8 cellular contexts compared by ENCODE assay signal in the genomic region with DNA sequence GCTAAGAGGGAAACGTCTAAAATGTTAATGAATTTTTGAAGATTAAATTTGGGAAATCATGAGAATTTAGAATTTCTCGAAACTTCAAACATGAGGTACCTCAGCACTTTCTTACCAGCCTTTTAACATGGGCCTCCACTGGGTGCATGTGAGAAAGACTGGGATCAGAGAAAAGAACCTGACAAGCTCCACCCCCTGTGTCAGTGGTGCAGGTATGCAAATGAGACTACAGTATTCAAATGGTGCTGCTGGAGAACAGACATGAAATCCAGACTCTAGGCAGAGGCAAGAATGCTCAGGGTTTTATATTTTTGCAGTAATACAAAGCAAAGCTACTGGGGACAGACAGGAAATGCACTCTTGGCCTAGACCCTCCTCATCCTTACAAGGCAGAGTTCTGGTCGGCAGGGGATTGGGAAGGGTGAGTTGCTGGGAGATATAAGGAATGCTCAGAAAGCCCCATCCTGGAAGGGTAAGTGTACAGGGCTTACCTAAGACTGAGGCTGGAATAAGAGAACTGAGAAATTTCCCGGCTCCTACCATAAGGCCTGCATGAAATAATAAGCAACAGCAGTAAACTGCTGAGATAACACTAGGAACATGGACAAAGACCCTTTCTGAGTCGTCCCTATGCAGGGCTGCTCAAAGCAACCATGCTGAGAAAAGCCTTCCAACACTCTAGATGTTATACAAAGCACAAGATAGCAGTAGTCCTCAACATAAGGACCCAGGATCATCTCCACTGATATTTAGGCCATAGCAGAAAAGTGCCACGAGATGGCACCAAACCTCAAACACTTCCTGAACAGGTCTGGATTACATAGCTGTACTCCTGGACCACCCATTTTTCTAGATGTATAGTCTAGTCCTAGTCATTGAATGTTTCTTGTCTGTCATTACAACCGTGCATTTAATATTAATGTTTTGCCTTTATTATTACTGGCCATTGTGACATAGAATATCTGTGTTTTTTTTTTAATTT.
DNase-seq lines count a peak whose midpoint lies in the region; ATAC-seq and TF ChIP-seq lines count a peak whose summit lies in the region.

No MANE protein-coding gene starts in this region.

- TF ChIP-seq CTCF in psoas muscle (IDR thresholded peaks at IDR 0.05) = peak; percentile 54

- no peaks in the 10 kb centered on the region for H3K9me3 ChIP-seq in psoas muscle

- H3K27me3 ChIP-seq in psoas muscle (ENCODE audit: insufficient read depth in 3 of 3, low read length in 2 of 3) = no peaks in the 10 kb centered on the region

- ATAC-seq in GM19025 (IDR thresholded peaks at IDR 0.05; ENCODE audit: low read depth, unreplicated experiment) = peak; percentile 97
- peak; percentile 99 for ATAC-seq in HG03060 (IDR thresholded peaks at IDR 0.05; ENCODE audit: low read depth, unreplicated experiment)
- ATAC-seq in psoas muscle = peak in 3 of 4 donors; percentile 46 to 67 (median 51)

- H3K4me3 ChIP-seq in psoas muscle = no peak overlapping the region

- intact Hi-C loops in psoas muscle (cut with DNase I) = loop anchor here in 1 of 2 donors (5.0 kb wide), 1 partner anchor 297 kb away; a partner anchor contains a TSS

- 55 to 57% (median 55%) methylated on average over 7 of the region's 7 CpGs for whole genome bisulfite sequencing in psoas muscle, 3 donors

- no peaks in the 10 kb centered on the region for H3K4me1 ChIP-seq in psoas muscle

- H3K27ac ChIP-seq in psoas muscle = no peak overlapping the region

- H3K36me3 ChIP-seq in psoas muscle (ENCODE audit: insufficient read depth in 1 of 2, low read depth in 1 of 2) = no peaks in the 10 kb centered on the region

- DNase-seq in D341Med (ENCODE audit: low spot score) (peak; percentile 66), NCI-H2029 (lab: John Stamatoyannopoulos, UW) (peak; percentile 9), UCSD-AML1 (lab: John Stamatoyannopoulos, UW; ENCODE audit: unreplicated experiment) (peak; percentile 50), glomerular endothelial cell (ENCODE audit: extremely low read depth, low read depth, low spot score) (peak; percentile 72), psoas muscle (peak in 1 of 2 donors; percentile 17)
- no peak for DNase-seq in activated effector memory CD4-positive, alpha-beta T cell treated with Interleukin-2 at 50 U/mL for 16 hours
